1 cellular context compared by ENCODE assay signal in the genomic region with DNA sequence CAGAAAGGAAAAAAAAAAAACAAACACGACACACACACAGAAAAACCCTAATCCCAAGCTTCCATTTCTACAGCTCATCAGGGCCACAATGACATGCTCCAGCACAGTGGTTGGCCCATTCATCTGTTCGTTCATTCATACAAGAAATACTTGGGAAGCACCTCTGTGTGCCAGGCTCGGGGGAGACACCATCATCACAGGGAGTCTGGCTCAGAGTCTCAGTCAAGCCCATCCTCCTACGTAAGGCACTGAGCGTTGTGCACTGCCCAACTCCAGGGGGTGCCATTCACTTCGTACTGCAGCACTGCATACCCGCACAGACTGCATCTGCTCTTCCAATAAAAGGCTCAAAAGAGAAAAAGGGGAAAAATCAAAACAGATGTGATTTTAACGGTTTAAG.
TF ChIP-seq lines count a peak whose summit lies in the region.

No MANE protein-coding gene starts in this region.

TF ChIP-seq in HEK293, 187 proteins besides CTCF, POLR2A, EP300 and RAD21 (continued from another document and continues in another):
- no peak for TF ChIP-seq ZBTB20 (tag by site-specific recombination; IDR thresholded peaks at IDR 0.05)
- TF ChIP-seq ZNF174 (tag by site-specific recombination; IDR thresholded peaks at IDR 0.05): no peak
- TF ChIP-seq SALL2 (tag by site-specific recombination; IDR thresholded peaks at IDR 0.05; ENCODE audit: borderline replicate concordance): no peak
- TF ChIP-seq ZNF555 (tag by site-specific recombination; conservative IDR thresholded peaks at IDR 0.05): no peak
- peak; percentile 63 for TF ChIP-seq ZFHX2 (tag by site-specific recombination; conservative IDR thresholded peaks at IDR 0.05)
- TF ChIP-seq ZSCAN16 (tag by site-specific recombination; IDR thresholded peaks at IDR 0.05): no peak
- TF ChIP-seq ZNF423 (tag by site-specific recombination; IDR thresholded peaks at IDR 0.05): no peak
- no peak for TF ChIP-seq YY2 (tag by site-specific recombination; IDR thresholded peaks at IDR 0.05)
- TF ChIP-seq ZNF184 (tag by site-specific recombination; IDR thresholded peaks at IDR 0.05): no peak
- no peak for TF ChIP-seq REPIN1 (tag by site-specific recombination; IDR thresholded peaks at IDR 0.05; ENCODE audit: low read depth)
- TF ChIP-seq ZNF341 (tag by site-specific recombination; IDR thresholded peaks at IDR 0.05; ENCODE audit: low read depth): 0 out of 2 replicates have a peak, but pooled peaks have one; percentile 19
- peak; percentile 52; the same call in 1 of the 2 replicates for TF ChIP-seq ZNF660 (tag by site-specific recombination; IDR thresholded peaks at IDR 0.05)
- peak; percentile 75; the same call in 1 of the 2 replicates for TF ChIP-seq ZBTB17 (tag by site-specific recombination; IDR thresholded peaks at IDR 0.05)
- peak; percentile 36; the same call in 1 of the 2 replicates for TF ChIP-seq GLIS1 (tag by site-specific recombination; IDR thresholded peaks at IDR 0.05)
- no peak for TF ChIP-seq ZNF433 (tag by site-specific recombination; IDR thresholded peaks at IDR 0.05; ENCODE audit: low read depth)
- no peak for TF ChIP-seq HOXC10 (CRISPR knock-in tag; IDR thresholded peaks at IDR 0.05)
- no peak for TF ChIP-seq TCF7L2 (IDR thresholded peaks at IDR 0.05; ENCODE audit: borderline replicate concordance, low read depth, low read length)
- TF ChIP-seq, protein P1, sequence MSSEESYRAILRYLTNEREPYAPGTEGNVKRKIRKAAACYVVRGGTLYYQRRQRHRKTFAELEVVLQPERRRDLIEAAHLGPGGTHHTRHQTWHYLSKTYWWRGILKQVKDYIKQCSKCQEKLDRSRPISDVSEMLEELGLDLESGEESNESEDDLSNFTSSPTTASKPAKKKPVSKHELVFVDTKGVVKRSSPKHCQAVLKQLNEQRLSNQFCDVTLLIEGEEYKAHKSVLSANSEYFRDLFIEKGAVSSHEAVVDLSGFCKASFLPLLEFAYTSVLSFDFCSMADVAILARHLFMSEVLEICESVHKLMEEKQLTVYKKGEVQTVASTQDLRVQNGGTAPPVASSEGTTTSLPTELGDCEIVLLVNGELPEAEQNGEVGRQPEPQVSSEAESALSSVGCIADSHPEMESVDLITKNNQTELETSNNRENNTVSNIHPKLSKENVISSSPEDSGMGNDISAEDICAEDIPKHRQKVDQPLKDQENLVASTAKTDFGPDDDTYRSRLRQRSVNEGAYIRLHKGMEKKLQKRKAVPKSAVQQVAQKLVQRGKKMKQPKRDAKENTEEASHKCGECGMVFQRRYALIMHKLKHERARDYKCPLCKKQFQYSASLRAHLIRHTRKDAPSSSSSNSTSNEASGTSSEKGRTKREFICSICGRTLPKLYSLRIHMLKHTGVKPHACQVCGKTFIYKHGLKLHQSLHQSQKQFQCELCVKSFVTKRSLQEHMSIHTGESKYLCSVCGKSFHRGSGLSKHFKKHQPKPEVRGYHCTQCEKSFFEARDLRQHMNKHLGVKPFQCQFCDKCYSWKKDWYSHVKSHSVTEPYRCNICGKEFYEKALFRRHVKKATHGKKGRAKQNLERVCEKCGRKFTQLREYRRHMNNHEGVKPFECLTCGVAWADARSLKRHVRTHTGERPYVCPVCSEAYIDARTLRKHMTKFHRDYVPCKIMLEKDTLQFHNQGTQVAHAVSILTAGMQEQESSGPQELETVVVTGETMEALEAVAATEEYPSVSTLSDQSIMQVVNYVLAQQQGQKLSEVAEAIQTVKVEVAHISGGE (tag by site-specific recombination; conservative IDR thresholded peaks at IDR 0.05; ENCODE audit: low read depth): no peak
- TF ChIP-seq ZNF510 (tag by site-specific recombination; IDR thresholded peaks at IDR 0.05; ENCODE audit: insufficient replicate concordance): no peak
- no peak for TF ChIP-seq BCL6B (tag by site-specific recombination; IDR thresholded peaks at IDR 0.05)
- TF ChIP-seq, protein P2, sequence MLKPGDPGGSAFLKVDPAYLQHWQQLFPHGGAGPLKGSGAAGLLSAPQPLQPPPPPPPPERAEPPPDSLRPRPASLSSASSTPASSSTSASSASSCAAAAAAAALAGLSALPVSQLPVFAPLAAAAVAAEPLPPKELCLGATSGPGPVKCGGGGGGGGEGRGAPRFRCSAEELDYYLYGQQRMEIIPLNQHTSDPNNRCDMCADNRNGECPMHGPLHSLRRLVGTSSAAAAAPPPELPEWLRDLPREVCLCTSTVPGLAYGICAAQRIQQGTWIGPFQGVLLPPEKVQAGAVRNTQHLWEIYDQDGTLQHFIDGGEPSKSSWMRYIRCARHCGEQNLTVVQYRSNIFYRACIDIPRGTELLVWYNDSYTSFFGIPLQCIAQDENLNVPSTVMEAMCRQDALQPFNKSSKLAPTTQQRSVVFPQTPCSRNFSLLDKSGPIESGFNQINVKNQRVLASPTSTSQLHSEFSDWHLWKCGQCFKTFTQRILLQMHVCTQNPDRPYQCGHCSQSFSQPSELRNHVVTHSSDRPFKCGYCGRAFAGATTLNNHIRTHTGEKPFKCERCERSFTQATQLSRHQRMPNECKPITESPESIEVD (tag by site-specific recombination; IDR thresholded peaks at IDR 0.05): no peak; the same call in 1 of the 2 replicates
- TF ChIP-seq GLI2 (tag by site-specific recombination; IDR thresholded peaks at IDR 0.05; ENCODE audit: borderline replicate concordance, low read depth): no peak
- no peak for TF ChIP-seq ZNF416 (tag by site-specific recombination; IDR thresholded peaks at IDR 0.05)
- no peak for TF ChIP-seq ZNF777 (tag by site-specific recombination; IDR thresholded peaks at IDR 0.05; ENCODE audit: borderline replicate concordance)
- peak; percentile 79 for TF ChIP-seq ZIC2 (tag by site-specific recombination; IDR thresholded peaks at IDR 0.05)
- no peak for TF ChIP-seq ZNF146 (tag by site-specific recombination; IDR thresholded peaks at IDR 0.05)
- TF ChIP-seq ZNF202 (tag by site-specific recombination; IDR thresholded peaks at IDR 0.05; ENCODE audit: borderline replicate concordance): no peak
- TF ChIP-seq ZFP41 (tag by site-specific recombination; IDR thresholded peaks at IDR 0.05; ENCODE audit: borderline replicate concordance): no peak
- TF ChIP-seq KLF7 (tag by site-specific recombination; IDR thresholded peaks at IDR 0.05; ENCODE audit: borderline replicate concordance): no peak
- TF ChIP-seq ZNF24 (tag by site-specific recombination; IDR thresholded peaks at IDR 0.05): peak; percentile 54; the same call in 1 of the 2 replicates
- no peak for TF ChIP-seq ZNF157 (tag by site-specific recombination; IDR thresholded peaks at IDR 0.05)
- TF ChIP-seq ZNF211 (tag by site-specific recombination; IDR thresholded peaks at IDR 0.05; ENCODE audit: low read depth): no peak
- no peak for TF ChIP-seq ZNF621 (tag by site-specific recombination; IDR thresholded peaks at IDR 0.05)
- TF ChIP-seq HOXA7 (CRISPR knock-in tag; IDR thresholded peaks at IDR 0.05; ENCODE audit: borderline replicate concordance): no peak
- no peak for TF ChIP-seq KLF9 (tag by site-specific recombination; IDR thresholded peaks at IDR 0.05; ENCODE audit: low read depth)
- 0 out of 2 replicates have a peak, but pooled peaks have one; percentile 14 for TF ChIP-seq KLF17 (tag by site-specific recombination; IDR thresholded peaks at IDR 0.05)
- no peak for TF ChIP-seq SP3 (tag by site-specific recombination; IDR thresholded peaks at IDR 0.05)
- TF ChIP-seq ZNF776 (tag by site-specific recombination; IDR thresholded peaks at IDR 0.05; ENCODE audit: borderline replicate concordance): no peak
- no peak for TF ChIP-seq ZNF664 (tag by site-specific recombination; IDR thresholded peaks at IDR 0.05)
- TF ChIP-seq, protein P3, sequence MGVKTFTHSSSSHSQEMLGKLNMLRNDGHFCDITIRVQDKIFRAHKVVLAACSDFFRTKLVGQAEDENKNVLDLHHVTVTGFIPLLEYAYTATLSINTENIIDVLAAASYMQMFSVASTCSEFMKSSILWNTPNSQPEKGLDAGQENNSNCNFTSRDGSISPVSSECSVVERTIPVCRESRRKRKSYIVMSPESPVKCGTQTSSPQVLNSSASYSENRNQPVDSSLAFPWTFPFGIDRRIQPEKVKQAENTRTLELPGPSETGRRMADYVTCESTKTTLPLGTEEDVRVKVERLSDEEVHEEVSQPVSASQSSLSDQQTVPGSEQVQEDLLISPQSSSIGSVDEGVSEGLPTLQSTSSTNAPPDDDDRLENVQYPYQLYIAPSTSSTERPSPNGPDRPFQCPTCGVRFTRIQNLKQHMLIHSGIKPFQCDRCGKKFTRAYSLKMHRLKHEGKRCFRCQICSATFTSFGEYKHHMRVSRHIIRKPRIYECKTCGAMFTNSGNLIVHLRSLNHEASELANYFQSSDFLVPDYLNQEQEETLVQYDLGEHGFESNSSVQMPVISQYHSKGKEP (tag by site-specific recombination; IDR thresholded peaks at IDR 0.05): peak; percentile 90
- peak; percentile 38; the same call in 1 of the 2 replicates for TF ChIP-seq ZNF654 (tag by site-specific recombination; IDR thresholded peaks at IDR 0.05; ENCODE audit: low read depth)
- TF ChIP-seq ZBTB1 (tag by site-specific recombination; IDR thresholded peaks at IDR 0.05): no peak
- TF ChIP-seq, protein P4, sequence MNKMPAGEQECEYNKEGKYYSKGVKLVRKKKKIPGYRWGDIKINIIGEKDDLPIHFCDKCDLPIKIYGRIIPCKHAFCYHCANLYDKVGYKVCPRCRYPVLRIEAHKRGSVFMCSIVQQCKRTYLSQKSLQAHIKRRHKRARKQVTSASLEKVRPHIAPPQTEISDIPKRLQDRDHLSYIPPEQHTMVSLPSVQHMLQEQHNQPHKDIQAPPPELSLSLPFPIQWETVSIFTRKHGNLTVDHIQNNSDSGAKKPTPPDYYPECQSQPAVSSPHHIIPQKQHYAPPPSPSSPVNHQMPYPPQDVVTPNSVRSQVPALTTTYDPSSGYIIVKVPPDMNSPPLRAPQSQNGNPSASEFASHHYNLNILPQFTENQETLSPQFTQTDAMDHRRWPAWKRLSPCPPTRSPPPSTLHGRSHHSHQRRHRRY (tag by site-specific recombination; IDR thresholded peaks at IDR 0.05): no peak
- no peak for TF ChIP-seq ZNF791 (tag by site-specific recombination; IDR thresholded peaks at IDR 0.05)
- TF ChIP-seq ZNF571 (tag by site-specific recombination; IDR thresholded peaks at IDR 0.05): no peak
- TF ChIP-seq ZNF677 (tag by site-specific recombination; IDR thresholded peaks at IDR 0.05): no peak
- TF ChIP-seq ZNF133 (tag by site-specific recombination; IDR thresholded peaks at IDR 0.05): no peak
- no peak for TF ChIP-seq ZNF10 (tag by site-specific recombination; IDR thresholded peaks at IDR 0.05)
- no peak for TF ChIP-seq PRDM4 (tag by site-specific recombination; IDR thresholded peaks at IDR 0.05)
- TF ChIP-seq, protein P5, sequence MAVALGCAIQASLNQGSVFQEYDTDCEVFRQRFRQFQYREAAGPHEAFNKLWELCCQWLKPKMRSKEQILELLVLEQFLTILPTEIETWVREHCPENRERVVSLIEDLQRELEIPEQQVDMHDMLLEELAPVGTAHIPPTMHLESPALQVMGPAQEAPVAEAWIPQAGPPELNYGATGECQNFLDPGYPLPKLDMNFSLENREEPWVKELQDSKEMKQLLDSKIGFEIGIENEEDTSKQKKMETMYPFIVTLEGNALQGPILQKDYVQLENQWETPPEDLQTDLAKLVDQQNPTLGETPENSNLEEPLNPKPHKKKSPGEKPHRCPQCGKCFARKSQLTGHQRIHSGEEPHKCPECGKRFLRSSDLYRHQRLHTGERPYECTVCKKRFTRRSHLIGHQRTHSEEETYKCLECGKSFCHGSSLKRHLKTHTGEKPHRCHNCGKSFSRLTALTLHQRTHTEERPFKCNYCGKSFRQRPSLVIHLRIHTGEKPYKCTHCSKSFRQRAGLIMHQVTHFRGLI (tag by site-specific recombination; IDR thresholded peaks at IDR 0.05): peak; percentile 65; the same call in 1 of the 2 replicates
- no peak for TF ChIP-seq ZNF223 (tag by site-specific recombination; IDR thresholded peaks at IDR 0.05)
- no peak for TF ChIP-seq ZNF138 (tag by site-specific recombination; IDR thresholded peaks at IDR 0.05; ENCODE audit: borderline replicate concordance)
- TF ChIP-seq, protein P6, sequence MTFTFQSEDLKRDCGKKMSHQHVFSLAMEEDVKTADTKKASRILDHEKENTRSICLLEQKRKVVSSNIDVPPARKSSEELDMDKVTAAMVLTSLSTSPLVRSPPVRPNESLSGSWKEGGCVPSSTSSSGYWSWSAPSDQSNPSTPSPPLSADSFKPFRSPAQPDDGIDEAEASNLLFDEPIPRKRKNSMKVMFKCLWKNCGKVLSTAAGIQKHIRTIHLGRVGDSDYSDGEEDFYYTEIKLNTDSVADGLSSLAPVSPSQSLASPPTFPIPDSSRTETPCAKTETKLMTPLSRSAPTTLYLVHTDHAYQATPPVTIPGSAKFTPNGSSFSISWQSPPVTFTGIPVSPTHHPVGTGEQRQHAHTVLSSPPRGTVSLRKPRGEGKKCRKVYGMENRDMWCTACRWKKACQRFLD (tag by site-specific recombination; IDR thresholded peaks at IDR 0.05): no peak
- TF ChIP-seq ZNF596 (tag by site-specific recombination; IDR thresholded peaks at IDR 0.05): no peak
- TF ChIP-seq ZNF548 (tag by site-specific recombination; IDR thresholded peaks at IDR 0.05): no peak
